ENCODE assay signal across 8 cellular contexts in genomic region chr2:180893752-180894151, GRCh38.
"Had no signal": no experiment of that assay in that cellular context is flagged by ENCODE, and none has a peak within 500 bp of the region (broad histone marks: within the 10 kb centered on the region; RNA-seq: fewer than 3 reads in every experiment).

No MANE protein-coding gene starts in this region.

- FAIRE-seq: G401.6, GM12878, GM12891, GM12892, GM18507, GM19239 had no signal

- DNase-seq: GDM1, GF-D8 had no signal

- H3K4me3 ChIP-seq: GM12878 had no signal

- ATAC-seq: GM12878 had no signal
